In the genomic region with DNA sequence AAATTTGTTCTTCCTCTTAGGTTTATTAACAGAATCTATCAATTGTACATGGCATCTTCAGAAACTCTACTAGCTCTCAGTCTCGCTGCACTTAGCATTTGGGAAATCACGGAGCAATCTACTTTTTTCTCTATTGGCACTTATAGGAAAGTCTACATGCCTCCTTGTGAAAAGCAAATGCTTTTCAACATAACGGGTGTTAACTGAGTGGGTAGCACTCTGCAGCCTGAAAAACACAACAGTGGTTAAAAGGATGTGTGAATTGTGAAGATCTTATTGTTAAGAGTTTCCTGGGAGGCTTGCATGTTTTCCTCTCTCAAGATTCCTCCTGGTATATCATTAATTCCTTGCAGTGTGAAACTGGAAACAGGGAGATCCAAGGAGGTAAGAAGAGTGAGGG, we compare ENCODE assay signal across 1 cellular context.
TF ChIP-seq lines count a peak whose summit lies in the region.

No MANE protein-coding gene starts in this region.

TF ChIP-seq in WTC11, 78 proteins besides CTCF, POLR2A, EP300 and RAD21 (continued from another document):
- TF ChIP-seq, protein P1, sequence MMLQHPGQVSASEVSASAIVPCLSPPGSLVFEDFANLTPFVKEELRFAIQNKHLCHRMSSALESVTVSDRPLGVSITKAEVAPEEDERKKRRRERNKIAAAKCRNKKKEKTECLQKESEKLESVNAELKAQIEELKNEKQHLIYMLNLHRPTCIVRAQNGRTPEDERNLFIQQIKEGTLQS (CRISPR knock-in tag; conservative IDR thresholded peaks at IDR 0.05) = no peak
- no peak for TF ChIP-seq SMAD3 (CRISPR knock-in tag; IDR thresholded peaks at IDR 0.05; ENCODE audit: borderline replicate concordance)
- no peak for TF ChIP-seq ZNF671 (CRISPR knock-in tag; IDR thresholded peaks at IDR 0.05)
- TF ChIP-seq, protein P2, sequence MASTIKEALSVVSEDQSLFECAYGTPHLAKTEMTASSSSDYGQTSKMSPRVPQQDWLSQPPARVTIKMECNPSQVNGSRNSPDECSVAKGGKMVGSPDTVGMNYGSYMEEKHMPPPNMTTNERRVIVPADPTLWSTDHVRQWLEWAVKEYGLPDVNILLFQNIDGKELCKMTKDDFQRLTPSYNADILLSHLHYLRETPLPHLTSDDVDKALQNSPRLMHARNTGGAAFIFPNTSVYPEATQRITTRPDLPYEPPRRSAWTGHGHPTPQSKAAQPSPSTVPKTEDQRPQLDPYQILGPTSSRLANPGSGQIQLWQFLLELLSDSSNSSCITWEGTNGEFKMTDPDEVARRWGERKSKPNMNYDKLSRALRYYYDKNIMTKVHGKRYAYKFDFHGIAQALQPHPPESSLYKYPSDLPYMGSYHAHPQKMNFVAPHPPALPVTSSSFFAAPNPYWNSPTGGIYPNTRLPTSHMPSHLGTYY (CRISPR knock-in tag; IDR thresholded peaks at IDR 0.05) = no peak
- no peak for TF ChIP-seq GTF2I (CRISPR knock-in tag; conservative IDR thresholded peaks at IDR 0.05)
- TF ChIP-seq, protein P3, sequence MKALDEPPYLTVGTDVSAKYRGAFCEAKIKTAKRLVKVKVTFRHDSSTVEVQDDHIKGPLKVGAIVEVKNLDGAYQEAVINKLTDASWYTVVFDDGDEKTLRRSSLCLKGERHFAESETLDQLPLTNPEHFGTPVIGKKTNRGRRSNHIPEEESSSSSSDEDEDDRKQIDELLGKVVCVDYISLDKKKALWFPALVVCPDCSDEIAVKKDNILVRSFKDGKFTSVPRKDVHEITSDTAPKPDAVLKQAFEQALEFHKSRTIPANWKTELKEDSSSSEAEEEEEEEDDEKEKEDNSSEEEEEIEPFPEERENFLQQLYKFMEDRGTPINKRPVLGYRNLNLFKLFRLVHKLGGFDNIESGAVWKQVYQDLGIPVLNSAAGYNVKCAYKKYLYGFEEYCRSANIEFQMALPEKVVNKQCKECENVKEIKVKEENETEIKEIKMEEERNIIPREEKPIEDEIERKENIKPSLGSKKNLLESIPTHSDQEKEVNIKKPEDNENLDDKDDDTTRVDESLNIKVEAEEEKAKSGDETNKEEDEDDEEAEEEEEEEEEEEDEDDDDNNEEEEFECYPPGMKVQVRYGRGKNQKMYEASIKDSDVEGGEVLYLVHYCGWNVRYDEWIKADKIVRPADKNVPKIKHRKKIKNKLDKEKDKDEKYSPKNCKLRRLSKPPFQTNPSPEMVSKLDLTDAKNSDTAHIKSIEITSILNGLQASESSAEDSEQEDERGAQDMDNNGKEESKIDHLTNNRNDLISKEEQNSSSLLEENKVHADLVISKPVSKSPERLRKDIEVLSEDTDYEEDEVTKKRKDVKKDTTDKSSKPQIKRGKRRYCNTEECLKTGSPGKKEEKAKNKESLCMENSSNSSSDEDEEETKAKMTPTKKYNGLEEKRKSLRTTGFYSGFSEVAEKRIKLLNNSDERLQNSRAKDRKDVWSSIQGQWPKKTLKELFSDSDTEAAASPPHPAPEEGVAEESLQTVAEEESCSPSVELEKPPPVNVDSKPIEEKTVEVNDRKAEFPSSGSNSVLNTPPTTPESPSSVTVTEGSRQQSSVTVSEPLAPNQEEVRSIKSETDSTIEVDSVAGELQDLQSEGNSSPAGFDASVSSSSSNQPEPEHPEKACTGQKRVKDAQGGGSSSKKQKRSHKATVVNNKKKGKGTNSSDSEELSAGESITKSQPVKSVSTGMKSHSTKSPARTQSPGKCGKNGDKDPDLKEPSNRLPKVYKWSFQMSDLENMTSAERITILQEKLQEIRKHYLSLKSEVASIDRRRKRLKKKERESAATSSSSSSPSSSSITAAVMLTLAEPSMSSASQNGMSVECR (CRISPR knock-in tag; IDR thresholded peaks at IDR 0.05; ENCODE audit: borderline replicate concordance) = no peak
- TF ChIP-seq TEAD4 (CRISPR knock-in tag; IDR thresholded peaks at IDR 0.05) = no peak
- TF ChIP-seq, protein P4, sequence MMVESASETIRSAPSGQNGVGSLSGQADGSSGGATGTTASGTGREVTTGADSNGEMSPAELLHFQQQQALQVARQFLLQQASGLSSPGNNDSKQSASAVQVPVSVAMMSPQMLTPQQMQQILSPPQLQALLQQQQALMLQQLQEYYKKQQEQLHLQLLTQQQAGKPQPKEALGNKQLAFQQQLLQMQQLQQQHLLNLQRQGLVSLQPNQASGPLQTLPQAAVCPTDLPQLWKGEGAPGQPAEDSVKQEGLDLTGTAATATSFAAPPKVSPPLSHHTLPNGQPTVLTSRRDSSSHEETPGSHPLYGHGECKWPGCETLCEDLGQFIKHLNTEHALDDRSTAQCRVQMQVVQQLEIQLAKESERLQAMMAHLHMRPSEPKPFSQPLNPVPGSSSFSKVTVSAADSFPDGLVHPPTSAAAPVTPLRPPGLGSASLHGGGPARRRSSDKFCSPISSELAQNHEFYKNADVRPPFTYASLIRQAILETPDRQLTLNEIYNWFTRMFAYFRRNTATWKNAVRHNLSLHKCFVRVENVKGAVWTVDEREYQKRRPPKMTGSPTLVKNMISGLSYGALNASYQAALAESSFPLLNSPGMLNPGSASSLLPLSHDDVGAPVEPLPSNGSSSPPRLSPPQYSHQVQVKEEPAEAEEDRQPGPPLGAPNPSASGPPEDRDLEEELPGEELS (CRISPR knock-in tag; IDR thresholded peaks at IDR 0.05) = no peak
- TF ChIP-seq RELA (CRISPR knock-in tag; IDR thresholded peaks at IDR 0.05; ENCODE audit: borderline replicate concordance) = no peak
- TF ChIP-seq, protein P5, sequence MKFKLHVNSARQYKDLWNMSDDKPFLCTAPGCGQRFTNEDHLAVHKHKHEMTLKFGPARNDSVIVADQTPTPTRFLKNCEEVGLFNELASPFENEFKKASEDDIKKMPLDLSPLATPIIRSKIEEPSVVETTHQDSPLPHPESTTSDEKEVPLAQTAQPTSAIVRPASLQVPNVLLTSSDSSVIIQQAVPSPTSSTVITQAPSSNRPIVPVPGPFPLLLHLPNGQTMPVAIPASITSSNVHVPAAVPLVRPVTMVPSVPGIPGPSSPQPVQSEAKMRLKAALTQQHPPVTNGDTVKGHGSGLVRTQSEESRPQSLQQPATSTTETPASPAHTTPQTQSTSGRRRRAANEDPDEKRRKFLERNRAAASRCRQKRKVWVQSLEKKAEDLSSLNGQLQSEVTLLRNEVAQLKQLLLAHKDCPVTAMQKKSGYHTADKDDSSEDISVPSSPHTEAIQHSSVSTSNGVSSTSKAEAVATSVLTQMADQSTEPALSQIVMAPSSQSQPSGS (CRISPR knock-in tag; IDR thresholded peaks at IDR 0.05; ENCODE audit: borderline replicate concordance, low read depth) = no peak
- TF ChIP-seq, protein P6, sequence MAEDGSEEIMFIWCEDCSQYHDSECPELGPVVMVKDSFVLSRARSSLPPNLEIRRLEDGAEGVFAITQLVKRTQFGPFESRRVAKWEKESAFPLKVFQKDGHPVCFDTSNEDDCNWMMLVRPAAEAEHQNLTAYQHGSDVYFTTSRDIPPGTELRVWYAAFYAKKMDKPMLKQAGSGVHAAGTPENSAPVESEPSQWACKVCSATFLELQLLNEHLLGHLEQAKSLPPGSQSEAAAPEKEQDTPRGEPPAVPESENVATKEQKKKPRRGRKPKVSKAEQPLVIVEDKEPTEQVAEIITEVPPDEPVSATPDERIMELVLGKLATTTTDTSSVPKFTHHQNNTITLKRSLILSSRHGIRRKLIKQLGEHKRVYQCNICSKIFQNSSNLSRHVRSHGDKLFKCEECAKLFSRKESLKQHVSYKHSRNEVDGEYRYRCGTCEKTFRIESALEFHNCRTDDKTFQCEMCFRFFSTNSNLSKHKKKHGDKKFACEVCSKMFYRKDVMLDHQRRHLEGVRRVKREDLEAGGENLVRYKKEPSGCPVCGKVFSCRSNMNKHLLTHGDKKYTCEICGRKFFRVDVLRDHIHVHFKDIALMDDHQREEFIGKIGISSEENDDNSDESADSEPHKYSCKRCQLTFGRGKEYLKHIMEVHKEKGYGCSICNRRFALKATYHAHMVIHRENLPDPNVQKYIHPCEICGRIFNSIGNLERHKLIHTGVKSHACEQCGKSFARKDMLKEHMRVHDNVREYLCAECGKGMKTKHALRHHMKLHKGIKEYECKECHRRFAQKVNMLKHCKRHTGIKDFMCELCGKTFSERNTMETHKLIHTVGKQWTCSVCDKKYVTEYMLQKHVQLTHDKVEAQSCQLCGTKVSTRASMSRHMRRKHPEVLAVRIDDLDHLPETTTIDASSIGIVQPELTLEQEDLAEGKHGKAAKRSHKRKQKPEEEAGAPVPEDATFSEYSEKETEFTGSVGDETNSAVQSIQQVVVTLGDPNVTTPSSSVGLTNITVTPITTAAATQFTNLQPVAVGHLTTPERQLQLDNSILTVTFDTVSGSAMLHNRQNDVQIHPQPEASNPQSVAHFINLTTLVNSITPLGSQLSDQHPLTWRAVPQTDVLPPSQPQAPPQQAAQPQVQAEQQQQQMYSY (CRISPR knock-in tag; IDR thresholded peaks at IDR 0.05) = no peak
